In the genomic region with DNA sequence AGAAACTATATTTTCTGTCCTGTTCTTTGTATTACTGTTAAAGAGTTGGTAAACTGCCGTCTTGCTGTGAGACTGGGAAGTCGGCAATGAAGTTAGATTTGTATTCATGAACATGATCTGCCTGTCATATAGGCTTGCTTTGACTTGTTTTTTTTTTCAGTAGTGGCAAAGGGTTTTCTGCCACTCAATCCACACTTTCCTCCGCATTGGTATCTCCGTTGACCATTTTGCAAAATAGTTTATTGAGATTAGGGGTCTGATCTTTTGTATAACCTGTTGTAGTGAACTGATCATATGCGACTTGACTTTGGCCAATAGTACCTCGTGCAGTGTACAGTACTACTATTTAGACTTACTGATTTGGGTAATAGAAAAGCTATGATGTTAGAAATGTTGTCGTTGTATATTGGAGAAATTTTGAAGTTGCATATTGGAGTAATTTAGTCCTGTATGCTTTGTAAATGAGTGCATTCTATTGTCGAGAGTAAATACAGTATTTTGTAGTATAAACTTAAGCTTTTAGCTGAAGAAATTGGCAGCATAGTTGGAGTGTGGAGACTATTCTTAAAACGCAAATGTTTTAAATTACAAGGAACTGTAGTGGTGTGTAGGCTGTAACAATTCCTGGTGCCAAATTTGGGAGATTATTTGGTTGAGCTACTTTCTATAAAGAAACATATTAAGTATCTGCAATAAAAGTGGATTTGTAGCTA, we compare ENCODE assay signal across 9 cellular contexts. TPM values are rescaled to one million over a fixed set of nuclear protein-coding genes. Genes with fewer than 3 reads are reported as not detected.
A peak's percentile ranks its signal among the peaks of the same experiment; 100 is the strongest.
DNase-seq lines count a peak whose midpoint lies in the region; ATAC-seq and TF ChIP-seq lines count a peak whose summit lies in the region.
"Had no signal": no experiment of that assay in that cellular context is flagged by ENCODE, and none has a peak within 500 bp of the region (broad histone marks: within the 10 kb centered on the region; RNA-seq: fewer than 3 reads in every experiment).

No MANE protein-coding gene starts in this region.

- TF ChIP-seq POLR2A in gastrocnemius medialis (IDR thresholded peaks at IDR 0.05), result no peak

- H3K27me3 Mint-ChIP-seq in activated CD4-positive, alpha-beta T cell treated with anti-CD3 and anti-CD28 coated beads for 36 hours, result no peaks in the 10 kb centered on the region

- DNase-seq in GM12865 (ENCODE audit: low read depth) (peak; percentile 28), PC-3 (peak; percentile 13), fibroblast of the aortic adventitia (ENCODE audit: low read depth) (peak; percentile 13), gastrocnemius medialis (no peak)
- no peak for DNase-seq in activated CD4-positive, alpha-beta T cell treated with anti-CD3 and anti-CD28 coated beads for 36 hours
- DNase-seq in stimulated activated CD4-positive, alpha-beta T cell treated with anti-CD3 and anti-CD28 coated beads, Interleukin-1b, Interleukin-23, amount 100 ng/mL, for 48 hours, result no peak
- DNase-seq: activated CD8-positive, alpha-beta memory T cell treated with anti-CD3 and anti-CD28 coated beads, Interleukin-2, amount 50 U/mL, for 48 hours had no signal

- H3K4me3 Mint-ChIP-seq in activated CD4-positive, alpha-beta T cell treated with anti-CD3 and anti-CD28 coated beads for 36 hours, result no peak overlapping the region

- H3K27ac ChIP-seq in PC-3 (ENCODE audit: low read length), result no peak overlapping the region; the same call in 1 of the 2 replicates
- H3K27ac ChIP-seq in gastrocnemius medialis, result peak overlapping the region; percentile 94 to 99 (median 96)

- peak overlapping the region; percentile 99 for H3K4me2 ChIP-seq in PC-3 (ENCODE audit: low read length)

- peaks cover 9% of the 10 kb centered on the region for H3K4me1 ChIP-seq in PC-3 (ENCODE audit: insufficient read depth, low read length)
- peaks cover 21 to 24% of the 10 kb centered on the region in 2 donors for H3K4me1 ChIP-seq in gastrocnemius medialis

- no peaks in the 10 kb centered on the region for H3K9me3 Mint-ChIP-seq in activated CD4-positive, alpha-beta T cell treated with anti-CD3 and anti-CD28 coated beads for 36 hours (ENCODE audit: low read depth)

- no peaks in the 10 kb centered on the region for H3F3A ChIP-seq in PC-3 (ENCODE audit: low read length, unreplicated experiment)

- no TSS peak for BruUV-seq in PC-3 (replicated peaks; lab: Mats Ljungman, UMichigan)

- peak overlapping the region; percentile 97; the same call in 1 of the 2 replicates for H2AFZ ChIP-seq in PC-3 (ENCODE audit: low read length)

- TF ChIP-seq CTCF in GM12865 (IDR thresholded peaks at IDR 0.05; ENCODE audit: insufficient read depth, low read depth, low read length, missing control alignments), result no peak
- TF ChIP-seq CTCF in PC-3 (conservative IDR thresholded peaks at IDR 0.05; ENCODE audit: low read depth, low read length), result no peak
- no peak for TF ChIP-seq CTCF in fibroblast of the aortic adventitia (IDR thresholded peaks at IDR 0.05; ENCODE audit: insufficient read depth, low read length)
- no peak for TF ChIP-seq CTCF in gastrocnemius medialis (IDR thresholded peaks at IDR 0.05 in 4 of 5, conservative IDR thresholded peaks at IDR 0.05 in 1 of 5)

- peaks cover 65% of the 10 kb centered on the region for H3K79me2 ChIP-seq in PC-3 (ENCODE audit: low read length)

- H3K9me3 ChIP-seq in PC-3 (ENCODE audit: low read length) (no peaks in the 10 kb centered on the region), gastrocnemius medialis (no peaks in the 10 kb centered on the region)

- no peak overlapping the region for H3K27ac Mint-ChIP-seq in activated CD4-positive, alpha-beta T cell treated with anti-CD3 and anti-CD28 coated beads for 36 hours

- POLR2A ChIA-PET in PC-3 (lab: Charles Lee; ENCODE audit: unreplicated experiment), result no interaction called here
- POLR2A ChIA-PET in activated CD4-positive, alpha-beta T cell treated with anti-CD3 and anti-CD28 coated beads for 36 hours (lab: Charles Lee), result interaction anchor here (0.6 to 1.8 kb wide), 4 partner anchors 10 to 176 kb away, joined by 3 to 15 read pairs (median 6); a partner anchor contains a TSS

- CTCF ChIA-PET in PC-3 (lab: Charles Lee), result interaction anchor here (0.7 kb wide), 1 partner anchor 104 kb away, joined by 3 read pairs; no protein-coding TSS in a partner anchor
- CTCF ChIA-PET in activated CD4-positive, alpha-beta T cell treated with anti-CD3 and anti-CD28 coated beads for 36 hours (lab: Charles Lee), result interaction anchor here (0.6 to 2.7 kb wide), 13 partner anchors 9 to 233 kb away, joined by 3 to 12 read pairs (median 4); a partner anchor contains a TSS

- in situ Hi-C loops in gastrocnemius medialis (cut with MboI; ENCODE audit: low sequenced_read_pairs in 4 of 4), result loop anchor here in 1 of 4 donors (25.0 kb wide), 1 partner anchor 1455 kb away; a partner anchor contains a TSS

- H3K27me3 ChIP-seq in PC-3 (ENCODE audit: low read length) (no peaks in the 10 kb centered on the region), gastrocnemius medialis (no peaks in the 10 kb centered on the region)

- H3K4me3 ChIP-seq in GM12865 (ENCODE audit: low read depth, low read length) (peak overlapping the region; percentile 89), PC-3 (ENCODE audit: low read length) (peak overlapping the region; percentile 94), fibroblast of the aortic adventitia (ENCODE audit: low read depth, low read length) (peak overlapping the region; percentile 88), gastrocnemius medialis (peak overlapping the region; percentile 88 to 100 (median 94))

- H3K36me3 ChIP-seq in PC-3 (ENCODE audit: low read depth, low read length) (no peaks in the 10 kb centered on the region), gastrocnemius medialis (no peaks in the 10 kb centered on the region)

- ATAC-seq in PC-3 (no peak), gastrocnemius medialis (no peak), GM21528 (IDR thresholded peaks at IDR 0.05; ENCODE audit: low FRiP score, unreplicated experiment) (no peak), GM19023 (IDR thresholded peaks at IDR 0.05; ENCODE audit: unreplicated experiment) (no peak)
- ATAC-seq in activated CD4-positive, alpha-beta T cell treated with anti-CD3 and anti-CD28 coated beads for 36 hours, result no peak

- peaks cover 14% of the 10 kb centered on the region; the same call in 1 of the 2 replicates for H4K20me1 ChIP-seq in PC-3 (ENCODE audit: low read length)

- intact Hi-C loops in PC-3 (cut with micrococcal nuclease), result loop anchor here (2.0 to 10.0 kb wide), 3 partner anchors 53 to 141 kb away; a partner anchor contains a TSS
- intact Hi-C loops in gastrocnemius medialis (cut with DNase I; ENCODE audit: low total_unique reads), result loop anchor here (5.0 kb wide), 2 partner anchors 150 to 1390 kb away; a partner anchor contains a TSS
- intact Hi-C loops in activated CD4-positive, alpha-beta T cell treated with anti-CD3 and anti-CD28 coated beads for 36 hours (cut with DNase I, micrococcal nuclease), result loop anchor here (2.0 to 10.0 kb wide), 5 partner anchors 71 to 763 kb away; no protein-coding TSS in a partner anchor

- H3K9ac ChIP-seq in PC-3 (ENCODE audit: low read length), result peak overlapping the region; percentile 82

- H3K9me2 ChIP-seq in PC-3 (replicated peaks; ENCODE audit: low read length), result no peaks in the 10 kb centered on the region

- no peaks in the 10 kb centered on the region for H3K36me3 Mint-ChIP-seq in activated CD4-positive, alpha-beta T cell treated with anti-CD3 and anti-CD28 coated beads for 36 hours (ENCODE audit: low read depth)

- peaks cover 22% of the 10 kb centered on the region for H3K4me1 Mint-ChIP-seq in activated CD4-positive, alpha-beta T cell treated with anti-CD3 and anti-CD28 coated beads for 36 hours

RNA-seq across cellular contexts. Expression of a gene that starts 1.8 kb away (rescaled TPM):
- total RNA-seq in PC-3 (2014; rRNA removed), result 20.9 and 22.6 TPM in 2 replicates
- 67.5 and 147 TPM in 2 replicates for total RNA-seq in fibroblast of the aortic adventitia (ENCODE audit: low replicate concordance)
- total RNA-seq in gastrocnemius medialis, result 10 to 100 TPM; 19.2 to 34.0 (median 21.3) TPM
- total RNA-seq in activated CD4-positive, alpha-beta T cell treated with anti-CD3 and anti-CD28 coated beads for 36 hours, result 10 to 100 TPM; 17.2 to 22.2 TPM

Comparison
In these comparisons a context has a peak if more than half of its experiments do, and no peak if none do; other contexts are left out.
1. DNase-seq: peak in GM12865 (single experiment), PC-3 (single experiment) and fibroblast of the aortic adventitia (single experiment); none in gastrocnemius medialis (0 of 2), activated CD4-positive, alpha-beta T cell treated with anti-CD3 and anti-CD28 coated beads for 36 hours (single experiment) and stimulated activated CD4-positive, alpha-beta T cell treated with anti-CD3 and anti-CD28 coated beads, Interleukin-1b, Interleukin-23, amount 100 ng/mL, for 48 hours (single experiment).
2. Peak in every context shown above with its lines, with median percentiles within 50 percentile points of each other: H3K4me3 ChIP-seq.